ENCODE assay signal across 34 cellular contexts in genomic region chr1:113437554-113438341, GRCh38.
"Had no signal": no experiment of that assay in that cellular context is flagged by ENCODE, and none has a peak within 500 bp of the region (broad histone marks: within the 10 kb centered on the region; RNA-seq: fewer than 3 reads in every experiment).

No MANE protein-coding gene starts in this region.

- H3K27ac Mint-ChIP-seq: activated CD4-positive, alpha-beta memory T cell treated with anti-CD3 and anti-CD28 coated beads for 36 hours; activated CD4-positive, alpha-beta T cell treated with anti-CD3 and anti-CD28 coated beads for 36 hours; activated CD4-positive, alpha-beta T cell treated with anti-CD3 and anti-CD28 coated beads, Interleukin-2, amount 10 ng/mL, durations not matched to agents 7 days and 5 days; activated CD8-positive, alpha-beta memory T cell treated with anti-CD3 and anti-CD28 coated beads, Interleukin-2, amount 10 ng/mL, durations not matched to agents 7 days and 5 days; activated CD8-positive, alpha-beta T cell treated with anti-CD3 and anti-CD28 coated beads, Interleukin-2, amount 10 ng/mL, durations not matched to agents 7 days and 5 days; activated naive CD4-positive, alpha-beta T cell treated with anti-CD3 and anti-CD28 coated beads for 36 hours; activated naive CD4-positive, alpha-beta T cell treated with anti-CD3 and anti-CD28 coated beads, Interleukin-2, amount 50 U/mL, for 72 hours; activated naive CD8-positive, alpha-beta T cell treated with anti-CD3 and anti-CD28 coated beads, Interleukin-2, amount 10 ng/mL, durations not matched to agents 7 days and 5 days; activated T-helper 1 cell treated with anti-CD3 and anti-CD28 coated beads, Interleukin-12 subunit alpha, Interleukin-12 subunit beta, Interleukin-2, Interleukin-4 antibody, amounts not matched to agents 30 ng/mL and 10 ng/mL and 1 ng/mL, durations not matched to agents 14 hours and 24 hours and 36 hours; activated T-helper 2 cell treated with anti-CD3 and anti-CD28 coated beads, Interferon-gamma antibody, Interleukin-2, Interleukin-4, amounts not matched to agents 10 μg/mL and 5 μg/mL and 100 μg/mL, durations not matched to agents 14 hours and 24 hours and 36 hours; brain; dendritic cell treated with granulocyte-macrophage colony-stimulating factor and Interleukin-4, amounts not matched to agents 40 ng/mL and 50 ng/mL, for 4 days; endodermal cell; T-helper 17 cell; T-helper 2 cell treated with Interferon-gamma antibody and Interleukin-4, amounts not matched to agents 5 μg/mL and 100 μg/mL, for 36 hours had no signal

- DNase-seq: activated CD4-positive, alpha-beta memory T cell treated with anti-CD3 and anti-CD28 coated beads for 36 hours; activated CD4-positive, alpha-beta T cell treated with anti-CD3 and anti-CD28 coated beads for 36 hours; activated CD4-positive, alpha-beta T cell treated with anti-CD3 and anti-CD28 coated beads, Interleukin-2, amount 10 ng/mL, durations not matched to agents 7 days and 5 days; activated CD4-positive, CD25-positive, alpha-beta regulatory T cell; activated CD4-positive, CD25-positive, alpha-beta regulatory T cell treated with anti-CD3 and anti-CD28 coated beads, Interleukin-2, amount 50 U/mL, for 72 hours; activated CD8-positive, alpha-beta memory T cell treated with anti-CD3 and anti-CD28 coated beads, Interleukin-2, amount 10 ng/mL, durations not matched to agents 7 days and 5 days; activated CD8-positive, alpha-beta memory T cell treated with anti-CD3 and anti-CD28 coated beads, Interleukin-2, amount 50 U/mL, for 4 hours; activated CD8-positive, alpha-beta T cell treated with anti-CD3 and anti-CD28 coated beads, Interleukin-2, amount 10 ng/mL, durations not matched to agents 7 days and 5 days; activated effector memory CD4-positive, alpha-beta T cell treated with anti-CD3 and anti-CD28 coated beads, Interleukin-2, amount 50 U/mL, for 16 hours; activated naive CD4-positive, alpha-beta T cell treated with anti-CD3 and anti-CD28 coated beads for 36 hours; activated naive CD8-positive, alpha-beta T cell treated with anti-CD3 and anti-CD28 coated beads, Interleukin-2, amount 10 ng/mL, durations not matched to agents 7 days and 5 days; activated T-cell treated with anti-CD3 and anti-CD28 coated beads, Interleukin-2, amount 50 U/mL, for 1 hour; activated T-cell treated with anti-CD3 and anti-CD28 coated beads, Interleukin-2, amount 50 U/mL, for 48 hours; dorsolateral prefrontal cortex; effector memory CD4-positive, alpha-beta T cell; endodermal cell; foreskin keratinocyte; gastrocnemius medialis; glutamatergic neuron; heart left ventricle; T-helper 1 cell; T-helper 17 cell; T1000 had no signal

- H3K4me3 ChIP-seq: ascending aorta, coronary artery, dorsolateral prefrontal cortex, esophagus muscularis mucosa, gastrocnemius medialis, heart left ventricle had no signal

- H3K27me3 Mint-ChIP-seq: activated CD4-positive, alpha-beta memory T cell treated with anti-CD3 and anti-CD28 coated beads for 36 hours; activated CD4-positive, alpha-beta T cell treated with anti-CD3 and anti-CD28 coated beads for 36 hours; activated CD4-positive, alpha-beta T cell treated with anti-CD3 and anti-CD28 coated beads, Interleukin-2, amount 10 ng/mL, durations not matched to agents 7 days and 5 days; activated CD8-positive, alpha-beta memory T cell treated with anti-CD3 and anti-CD28 coated beads, Interleukin-2, amount 10 ng/mL, durations not matched to agents 7 days and 5 days; brain; dendritic cell treated with granulocyte-macrophage colony-stimulating factor and Interleukin-4, amounts not matched to agents 40 ng/mL and 50 ng/mL, for 4 days; T-helper 17 cell had no signal

- H3K9me3 Mint-ChIP-seq: activated CD4-positive, alpha-beta memory T cell treated with anti-CD3 and anti-CD28 coated beads for 36 hours; activated CD4-positive, alpha-beta T cell treated with anti-CD3 and anti-CD28 coated beads, Interleukin-2, amount 10 ng/mL, durations not matched to agents 7 days and 5 days; activated naive CD4-positive, alpha-beta T cell treated with anti-CD3 and anti-CD28 coated beads for 36 hours; activated naive CD4-positive, alpha-beta T cell treated with anti-CD3 and anti-CD28 coated beads, Interleukin-2, amount 50 U/mL, for 72 hours; activated naive CD8-positive, alpha-beta T cell treated with anti-CD3 and anti-CD28 coated beads, Interleukin-2, amount 10 ng/mL, durations not matched to agents 7 days and 5 days; activated T-helper 1 cell treated with anti-CD3 and anti-CD28 coated beads, Interleukin-12 subunit alpha, Interleukin-12 subunit beta, Interleukin-2, Interleukin-4 antibody, amounts not matched to agents 30 ng/mL and 10 ng/mL and 1 ng/mL, durations not matched to agents 14 hours and 24 hours and 36 hours; activated T-helper 2 cell treated with anti-CD3 and anti-CD28 coated beads, Interferon-gamma antibody, Interleukin-2, Interleukin-4, amounts not matched to agents 10 μg/mL and 5 μg/mL and 100 μg/mL, durations not matched to agents 14 hours and 24 hours and 36 hours; central memory CD8-positive, alpha-beta T cell; dendritic cell treated with granulocyte-macrophage colony-stimulating factor and Interleukin-4, amounts not matched to agents 40 ng/mL and 50 ng/mL, for 4 days; endodermal cell; T-helper 2 cell treated with Interferon-gamma antibody and Interleukin-4, amounts not matched to agents 5 μg/mL and 100 μg/mL, for 36 hours had no signal

- H3K9me3 ChIP-seq: ascending aorta, esophagus muscularis mucosa, gastrocnemius medialis, heart left ventricle had no signal

- H3K27me3 ChIP-seq: ascending aorta, dorsolateral prefrontal cortex, esophagus muscularis mucosa, foreskin keratinocyte, gastrocnemius medialis, heart left ventricle had no signal

- H3K36me3 ChIP-seq: ascending aorta, esophagus muscularis mucosa, gastrocnemius medialis, heart left ventricle had no signal

- FAIRE-seq: bronchial epithelial cell had no signal

- ATAC-seq: activated CD4-positive, alpha-beta T cell treated with anti-CD3 and anti-CD28 coated beads for 36 hours; activated CD8-positive, alpha-beta memory T cell treated with anti-CD3 and anti-CD28 coated beads, Interleukin-2, amount 10 ng/mL, durations not matched to agents 7 days and 5 days; activated CD8-positive, alpha-beta T cell treated with anti-CD3 and anti-CD28 coated beads, Interleukin-2, amount 10 ng/mL, durations not matched to agents 7 days and 5 days; activated naive CD4-positive, alpha-beta T cell treated with anti-CD3 and anti-CD28 coated beads, Interleukin-2, amount 50 U/mL, for 72 hours; foreskin keratinocyte; gastrocnemius medialis; heart left ventricle; T-helper 17 cell had no signal

- H3K36me3 Mint-ChIP-seq: activated CD4-positive, alpha-beta memory T cell treated with anti-CD3 and anti-CD28 coated beads for 36 hours; activated CD8-positive, alpha-beta memory T cell treated with anti-CD3 and anti-CD28 coated beads, Interleukin-2, amount 10 ng/mL, durations not matched to agents 7 days and 5 days; activated naive CD4-positive, alpha-beta T cell treated with anti-CD3 and anti-CD28 coated beads, Interleukin-2, amount 50 U/mL, for 72 hours; activated naive CD8-positive, alpha-beta T cell treated with anti-CD3 and anti-CD28 coated beads, Interleukin-2, amount 10 ng/mL, durations not matched to agents 7 days and 5 days; brain had no signal

- H3K4me1 ChIP-seq: ascending aorta, foreskin keratinocyte, gastrocnemius medialis had no signal

- H3K4me1 Mint-ChIP-seq: activated CD4-positive, alpha-beta T cell treated with anti-CD3 and anti-CD28 coated beads, Interleukin-2, amount 10 ng/mL, durations not matched to agents 7 days and 5 days; activated CD8-positive, alpha-beta memory T cell treated with anti-CD3 and anti-CD28 coated beads, Interleukin-2, amount 10 ng/mL, durations not matched to agents 7 days and 5 days; activated naive CD8-positive, alpha-beta T cell treated with anti-CD3 and anti-CD28 coated beads, Interleukin-2, amount 10 ng/mL, durations not matched to agents 7 days and 5 days; central memory CD8-positive, alpha-beta T cell had no signal

- H3K4me3 Mint-ChIP-seq: activated CD4-positive, alpha-beta memory T cell treated with anti-CD3 and anti-CD28 coated beads for 36 hours; activated CD4-positive, alpha-beta T cell treated with anti-CD3 and anti-CD28 coated beads for 36 hours; activated CD4-positive, alpha-beta T cell treated with anti-CD3 and anti-CD28 coated beads, Interleukin-2, amount 10 ng/mL, durations not matched to agents 7 days and 5 days; activated CD8-positive, alpha-beta memory T cell treated with anti-CD3 and anti-CD28 coated beads, Interleukin-2, amount 10 ng/mL, durations not matched to agents 7 days and 5 days; activated CD8-positive, alpha-beta T cell treated with anti-CD3 and anti-CD28 coated beads, Interleukin-2, amount 10 ng/mL, durations not matched to agents 7 days and 5 days; activated naive CD4-positive, alpha-beta T cell treated with anti-CD3 and anti-CD28 coated beads for 36 hours; activated naive CD8-positive, alpha-beta T cell treated with anti-CD3 and anti-CD28 coated beads, Interleukin-2, amount 10 ng/mL, durations not matched to agents 7 days and 5 days; activated T-helper 1 cell treated with anti-CD3 and anti-CD28 coated beads, Interleukin-12 subunit alpha, Interleukin-12 subunit beta, Interleukin-2, Interleukin-4 antibody, amounts not matched to agents 30 ng/mL and 10 ng/mL and 1 ng/mL, durations not matched to agents 14 hours and 24 hours and 36 hours; brain; central memory CD8-positive, alpha-beta T cell; dendritic cell treated with granulocyte-macrophage colony-stimulating factor and Interleukin-4, amounts not matched to agents 40 ng/mL and 50 ng/mL, for 4 days; endodermal cell; T-helper 17 cell; T-helper 2 cell treated with Interferon-gamma antibody and Interleukin-4, amounts not matched to agents 5 μg/mL and 100 μg/mL, for 36 hours had no signal

- H3K27ac ChIP-seq: ascending aorta, coronary artery, dorsolateral prefrontal cortex, esophagus muscularis mucosa, foreskin keratinocyte, gastrocnemius medialis, heart left ventricle had no signal
